ENCODE assay signal across 8 cellular contexts in genomic region chr17:47253541-47254402, GRCh38. TPM values are rescaled to one million over a fixed set of nuclear protein-coding genes. Genes with fewer than 3 reads are reported as not detected.
DNase-seq lines count a peak whose midpoint lies in the region; ATAC-seq, FAIRE-seq and TF ChIP-seq lines count a peak whose summit lies in the region.

Gene ITGB3, plus strand, starts transcription at chr17:47253827. Its CDS starts 35 bp downstream, at chr17:47253862.

- peak within 1 kb of the TSS; percentile 99 for H3K4me2 ChIP-seq in mammary epithelial cell (ENCODE audit: insufficient read depth, low read depth, low read length)

- ATAC-seq in HG02571 (IDR thresholded peaks at IDR 0.05; ENCODE audit: unreplicated experiment) (peak; percentile 73), GM18861 (IDR thresholded peaks at IDR 0.05; ENCODE audit: unreplicated experiment) (no peak)

- no peak for FAIRE-seq in kidney (lab: Jason Lieb, UNC)

- WGBS in mammary epithelial cell (ENCODE audit: low coverage, missing lambda C conversion rate): 1% methylated on average over 43 of the region's 112 CpGs

- DNase-seq in NCI-H1105 treated with DMSO at 0.1 percent for 48 hours (lab: John Stamatoyannopoulos, UW) (peak; percentile 54), WERI-Rb-1 (peak; percentile 88), mammary epithelial cell (peak; percentile 71), kidney (peak; percentile 92)
- DNase-seq in stimulated activated CD4-positive, alpha-beta T cell treated with anti-CD3 and anti-CD28 coated beads, Interleukin-15, amount 100 ng/mL, for 24 hours: peak; percentile 79

- no peaks in the 10 kb centered on the region for H3K27me3 ChIP-seq in WERI-Rb-1 (ENCODE audit: insufficient read depth, low read depth, severe bottlenecking)
- H3K27me3 ChIP-seq in mammary epithelial cell (ENCODE audit: insufficient read depth, low read length): peaks cover 11% of the 10 kb centered on the region

- H3K36me3 ChIP-seq in WERI-Rb-1 (no peaks in the 10 kb centered on the region), mammary epithelial cell (ENCODE audit: insufficient read depth, low read length) (no peaks in the 10 kb centered on the region), kidney (ENCODE audit: control insufficient read depth in 1 of 2, insufficient read depth in 2 of 2, low read length in 2 of 2) (no peaks in the 10 kb centered on the region)

- dilution Hi-C loops in mammary epithelial cell (cut with HindIII; ENCODE audit: low sequenced_read_pairs): loop anchor here (5.0 kb wide), 1 partner anchor 34 kb away; no protein-coding TSS in a partner anchor

- peak within 1 kb of the TSS; percentile 48 for H3K4me3 ChIP-seq in WERI-Rb-1 (ENCODE audit: low read depth, low read length)
- H3K4me3 ChIP-seq in mammary epithelial cell (replicated peaks in 1 of 3; ENCODE audit: insufficient read depth in 1 of 3, low read depth in 2 of 3, low read length in 3 of 3): peak within 1 kb of the TSS; percentile 41 to 55 (median 54)
- peak within 1 kb of the TSS; percentile 30 to 63 for H3K4me3 ChIP-seq in kidney (ENCODE audit: low read length in 2 of 2)

- no peaks in the 10 kb centered on the region for H3K79me2 ChIP-seq in mammary epithelial cell (ENCODE audit: insufficient read depth, low read length)

- no peak within 1 kb of the TSS for H3K9ac ChIP-seq in mammary epithelial cell (ENCODE audit: insufficient read depth, low read length)
- peak within 1 kb of the TSS; percentile 44 to 66 for H3K9ac ChIP-seq in kidney (ENCODE audit: low read length in 2 of 2)

- TF ChIP-seq CTCF in WERI-Rb-1 (IDR thresholded peaks at IDR 0.05; ENCODE audit: low read depth, low read length) (peak; percentile 82), mammary epithelial cell (conservative IDR thresholded peaks at IDR 0.05 in 1 of 2, IDR thresholded peaks at IDR 0.05 in 1 of 2; ENCODE audit: extremely low read depth in 1 of 2, insufficient read depth in 1 of 2, low read depth in 1 of 2, low read length in 2 of 2) (peak in 1 of 2 donors; percentile 39), kidney (IDR thresholded peaks at IDR 0.05; ENCODE audit: borderline replicate concordance, extremely low read depth, insufficient read depth) (peak; percentile 56)

- in situ Hi-C loops in mammary epithelial cell (cut with MboI; ENCODE audit: low sequenced_read_pairs in 2 of 2): no loop called here

- CTCF ChIA-PET in mammary epithelial cell (lab: Charles Lee; ENCODE audit: low non-redundant PET): no interaction called here

- peak; percentile 24 for TF ChIP-seq POLR2A in GM10847 (IDR thresholded peaks at IDR 0.05; ENCODE audit: extremely low read depth, insufficient read length)

- no peaks in the 10 kb centered on the region for H4K20me1 ChIP-seq in mammary epithelial cell (ENCODE audit: insufficient read depth, low read length)

- peak within 1 kb of the TSS; percentile 86 for H2AFZ ChIP-seq in mammary epithelial cell (ENCODE audit: low read depth, low read length)

- intact Hi-C loops in mammary epithelial cell (cut with micrococcal nuclease): loop anchor here (1.0 to 5.0 kb wide), 3 partner anchors 23 to 62 kb away; no protein-coding TSS in a partner anchor
- intact Hi-C loops in kidney (cut with DNase I): no loop called here

- BruUV-seq in mammary epithelial cell (replicated peaks; lab: Mats Ljungman, UMichigan): no TSS peak

- H3K9me3 ChIP-seq in WERI-Rb-1 (ENCODE audit: severe bottlenecking): peaks cover 1% of the 10 kb centered on the region
- H3K9me3 ChIP-seq in mammary epithelial cell (replicated peaks; ENCODE audit: insufficient read depth, low read length): no peaks in the 10 kb centered on the region
- no peaks in the 10 kb centered on the region for H3K9me3 ChIP-seq in kidney (ENCODE audit: control insufficient read depth in 1 of 2, low read length in 2 of 2)

- H3K4me1 ChIP-seq in mammary epithelial cell (ENCODE audit: insufficient read depth, low read length) (peaks cover 24% of the 10 kb centered on the region), kidney (ENCODE audit: control insufficient read depth in 1 of 2, insufficient read depth in 1 of 2, low read depth in 1 of 2, low read length in 2 of 2) (peaks cover 0 to 9% of the 10 kb centered on the region in 2 donors)

- H3K27ac ChIP-seq in WERI-Rb-1 (no peak within 1 kb of the TSS), mammary epithelial cell (ENCODE audit: insufficient read depth, low read depth, low read length) (no peak within 1 kb of the TSS), kidney (ENCODE audit: low read depth in 2 of 2, low read length in 2 of 2) (peak within 1 kb of the TSS; percentile 48 to 80)

RNA-seq across cellular contexts. Expression of gene ITGB3, which starts in this region (rescaled TPM):
- total RNA-seq in mammary epithelial cell: 10 to 100 TPM in 1 of 2 donors, 1 to 10 TPM in 1; 1.3 to 28.7 TPM
- polyA plus RNA-seq in mammary epithelial cell: 0.20 TPM
- not detected for polyA minus RNA-seq in mammary epithelial cell
- 88.8 TPM for total RNA-seq in kidney
- 7.1 TPM for polyA plus RNA-seq in kidney (ENCODE audit: insufficient read depth, low read depth, low replicate concordance)

Comparison
In these comparisons a context has a peak if more than half of its experiments do, and no peak if none do; other contexts are left out.
1. H3K27ac ChIP-seq: peak in kidney (2 of 2); none in WERI-Rb-1 (single experiment) and mammary epithelial cell (single experiment).
2. Peak in every context shown above with its lines, with median percentiles within 50 percentile points of each other: DNase-seq and H3K4me3 ChIP-seq.